ENCODE assay signal across 15 cellular contexts in the genomic region with DNA sequence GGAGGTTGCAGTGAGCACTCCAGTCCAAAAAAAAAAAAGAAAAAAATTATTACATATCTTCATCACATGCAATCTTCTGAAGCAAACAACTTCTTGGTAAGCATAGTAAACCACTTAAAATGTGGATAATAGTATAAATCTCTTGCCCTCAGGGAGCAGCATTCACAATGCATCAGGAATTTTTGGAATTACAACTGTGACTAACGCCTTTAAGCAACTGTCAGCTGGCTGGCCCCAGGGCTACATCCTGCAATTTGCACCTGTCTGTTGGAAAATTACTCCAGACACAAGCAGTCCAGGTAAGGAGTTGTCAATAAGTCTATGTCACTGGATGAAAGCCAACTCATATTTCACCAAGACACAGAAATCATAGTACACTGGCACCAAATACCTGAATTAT. TPM values are rescaled to one million over a fixed set of nuclear protein-coding genes. Genes with fewer than 3 reads are reported as not detected.
DNase-seq lines count a peak whose midpoint lies in the region; ATAC-seq and TF ChIP-seq lines count a peak whose summit lies in the region.
"Had no signal": no experiment of that assay in that cellular context is flagged by ENCODE, and none has a peak within 500 bp of the region (broad histone marks: within the 10 kb centered on the region; RNA-seq: fewer than 3 reads in every experiment).

No MANE protein-coding gene starts in this region.

- H2AFZ ChIP-seq in mammary epithelial cell (ENCODE audit: low read depth, low read length): no peak overlapping the region

- in situ Hi-C loops in mammary epithelial cell (cut with MboI; ENCODE audit: low sequenced_read_pairs in 2 of 2): no loop called here

- H3K27ac ChIP-seq in mammary epithelial cell (ENCODE audit: insufficient read depth, low read depth, low read length): no peak overlapping the region
- H3K27ac ChIP-seq in CD8-positive, alpha-beta memory T cell (ENCODE audit: low read depth, low read length): no peak overlapping the region

- H3K79me2 ChIP-seq in mammary epithelial cell (ENCODE audit: insufficient read depth, low read length): no peaks in the 10 kb centered on the region

- no peaks in the 10 kb centered on the region for H3K27me3 ChIP-seq in mammary epithelial cell (ENCODE audit: insufficient read depth, low read length)
- H3K27me3 ChIP-seq in CD8-positive, alpha-beta memory T cell (ENCODE audit: insufficient read depth, low read length, poor library complexity, severe bottlenecking): no peaks in the 10 kb centered on the region

- H3K27me3 Mint-ChIP-seq in CD8-positive, alpha-beta memory T cell: peaks cover 34 to 38% of the 10 kb centered on the region in 2 donors

- intact Hi-C loops in mammary epithelial cell (cut with micrococcal nuclease): loop anchor here (2.0 to 5.0 kb wide), 3 partner anchors 97 to 264 kb away; a partner anchor contains a TSS

- POLR2A ChIA-PET in CD8-positive, alpha-beta memory T cell (lab: Charles Lee): no interaction called here

- no peaks in the 10 kb centered on the region for H4K20me1 ChIP-seq in mammary epithelial cell (ENCODE audit: insufficient read depth, low read length)

- ATAC-seq in left lobe of liver: no peak
- ATAC-seq: activated naive CD8-positive, alpha-beta T cell treated with anti-CD3 and anti-CD28 coated beads, Interleukin-2, amount 50 U/mL, for 24 hours had no signal

- BruUV-seq in mammary epithelial cell (replicated peaks; lab: Mats Ljungman, UMichigan): no TSS peak

- 21% methylated on average over 1 of the region's 1 CpG for WGBS in mammary epithelial cell (ENCODE audit: low coverage, missing lambda C conversion rate)

- H3K27ac Mint-ChIP-seq in CD8-positive, alpha-beta memory T cell: no peak overlapping the region
- H3K27ac Mint-ChIP-seq: activated naive CD8-positive, alpha-beta T cell treated with anti-CD3 and anti-CD28 coated beads, Interleukin-2, amount 50 U/mL, for 24 hours; activated T-cell treated with anti-CD3 and anti-CD28 coated beads, Interleukin-2, amount 50 U/mL, for 24 hours; T-helper 1 cell treated with Interleukin-12 subunit alpha and Interleukin-12 subunit beta and Interleukin-4 antibody, amounts not matched to agents 30 μg/mL and 1 μg/mL, for 36 hours had no signal

- no peaks in the 10 kb centered on the region for H3K36me3 ChIP-seq in mammary epithelial cell (ENCODE audit: insufficient read depth, low read length)
- H3K36me3 ChIP-seq in CD8-positive, alpha-beta memory T cell (ENCODE audit: insufficient read depth, low read length): no peaks in the 10 kb centered on the region

- CTCF ChIA-PET in mammary epithelial cell (lab: Charles Lee; ENCODE audit: low non-redundant PET): interaction anchor here (0.6 to 0.8 kb wide), 2 partner anchors 18 to 27 kb away, joined by 5 to 6 read pairs; no protein-coding TSS in a partner anchor
- CTCF ChIA-PET in CD8-positive, alpha-beta memory T cell (lab: Charles Lee): interaction anchor here (4.8 to 7.2 kb wide), 3 partner anchors 31 to 250 kb away, joined by 42 to 149 read pairs (median 70); no protein-coding TSS in a partner anchor

- H3K4me1 Mint-ChIP-seq in CD8-positive, alpha-beta memory T cell: peaks cover 8 to 13% (median 12%) of the 10 kb centered on the region in 3 donors

- H3K9me3 ChIP-seq in mammary epithelial cell (replicated peaks; ENCODE audit: insufficient read depth, low read length): no peaks in the 10 kb centered on the region
- H3K9me3 ChIP-seq in CD8-positive, alpha-beta memory T cell (ENCODE audit: low read length): no peaks in the 10 kb centered on the region

- no peak overlapping the region for H3K9ac ChIP-seq in mammary epithelial cell (ENCODE audit: insufficient read depth, low read length)

- dilution Hi-C loops in mammary epithelial cell (cut with HindIII; ENCODE audit: low sequenced_read_pairs): no loop called here

- no peaks in the 10 kb centered on the region for H3K36me3 Mint-ChIP-seq in CD8-positive, alpha-beta memory T cell
- H3K36me3 Mint-ChIP-seq: mesothelial cell of epicardium had no signal

- no peak overlapping the region for H3K4me3 Mint-ChIP-seq in CD8-positive, alpha-beta memory T cell
- H3K4me3 Mint-ChIP-seq: activated naive CD8-positive, alpha-beta T cell treated with anti-CD3 and anti-CD28 coated beads, Interleukin-2, amount 50 U/mL, for 24 hours; activated T-cell treated with anti-CD3 and anti-CD28 coated beads, Interleukin-2, amount 50 U/mL, for 24 hours; T-helper 1 cell treated with Interleukin-12 subunit alpha and Interleukin-12 subunit beta and Interleukin-4 antibody, amounts not matched to agents 30 μg/mL and 1 μg/mL, for 36 hours had no signal

- no peaks in the 10 kb centered on the region for H3K9me3 Mint-ChIP-seq in CD8-positive, alpha-beta memory T cell
- H3K9me3 Mint-ChIP-seq: activated naive CD8-positive, alpha-beta T cell treated with anti-CD3 and anti-CD28 coated beads, Interleukin-2, amount 50 U/mL, for 24 hours; activated T-cell treated with anti-CD3 and anti-CD28 coated beads, Interleukin-2, amount 50 U/mL, for 24 hours; mesothelial cell of epicardium; T-helper 1 cell treated with Interleukin-12 subunit alpha and Interleukin-12 subunit beta and Interleukin-4 antibody, amounts not matched to agents 30 μg/mL and 1 μg/mL, for 36 hours had no signal

- H3K4me2 ChIP-seq in mammary epithelial cell (ENCODE audit: insufficient read depth, low read depth, low read length): no peak overlapping the region

- H3K4me1 ChIP-seq in mammary epithelial cell (ENCODE audit: insufficient read depth, low read length): peaks cover 45% of the 10 kb centered on the region
- H3K4me1 ChIP-seq in CD8-positive, alpha-beta memory T cell (ENCODE audit: insufficient read depth, low read length): peaks cover 21% of the 10 kb centered on the region

- TF ChIP-seq CTCF in mammary epithelial cell (conservative IDR thresholded peaks at IDR 0.05 in 1 of 2, IDR thresholded peaks at IDR 0.05 in 1 of 2; ENCODE audit: extremely low read depth in 1 of 2, insufficient read depth in 1 of 2, low read depth in 1 of 2, low read length in 2 of 2): no peak

- H3K4me3 ChIP-seq in mammary epithelial cell (replicated peaks in 1 of 3; ENCODE audit: insufficient read depth in 1 of 3, low read depth in 2 of 3, low read length in 3 of 3): no peak overlapping the region
- no peak overlapping the region for H3K4me3 ChIP-seq in CD8-positive, alpha-beta memory T cell (ENCODE audit: low read length)

- DNase-seq in COR-L47 (lab: John Stamatoyannopoulos, UW) (peak; percentile 42), LHCN-M2 (ENCODE audit: low read depth) (peak; percentile 25), mammary epithelial cell (peak; percentile 63), myocyte (ENCODE audit: low read depth) (peak; percentile 39), pons (ENCODE audit: low spot score) (no peak), SHP77 treated with DMSO at 0.1 percent for 48 hours (lab: John Stamatoyannopoulos, UW) (no peak), left lobe of liver (ENCODE audit: low spot score) (no peak)
- DNase-seq in CD8-positive, alpha-beta memory T cell: no peak
- DNase-seq: activated CD4-positive, alpha-beta T cell treated with anti-CD3 and anti-CD28 coated beads for 1 hour; activated naive CD8-positive, alpha-beta T cell treated with anti-CD3 and anti-CD28 coated beads, Interleukin-2, amount 50 U/mL, for 24 hours; activated T-cell treated with anti-CD3 and anti-CD28 coated beads, Interleukin-2, amount 50 U/mL, for 24 hours; NCI-H2171 treated with DMSO at 0.1 percent for 48 hours; stimulated activated CD4-positive, alpha-beta T cell treated with anti-CD3 and anti-CD28 coated beads, Interleukin-2, amount 100 ng/mL, for 24 hours had no signal

RNA-seq across cellular contexts. Expression of a gene that starts 5.5 kb away (rescaled TPM):
- total RNA-seq in LHCN-M2 (2014; rRNA removed) (4.2 and 4.6 TPM in 2 replicates), mammary epithelial cell (1 to 10 TPM in 1 of 2 donors, under 1 TPM in 1; 0.78 to 1.0 TPM), myocyte (63.5 and 76.5 TPM in 2 replicates), left lobe of liver (6.1 TPM)
- polyA plus RNA-seq in LHCN-M2 (2012): 2.2 TPM
- polyA plus RNA-seq in mammary epithelial cell: 0.34 TPM
- polyA minus RNA-seq in mammary epithelial cell: not detected
- polyA plus RNA-seq in myocyte (2012): 13.4 TPM
- total RNA-seq in CD8-positive, alpha-beta memory T cell: under 1 TPM; 0.70 to 0.75 TPM
- not detected for polyA plus RNA-seq in CD8-positive, alpha-beta memory T cell

RNA-seq across cellular contexts. Expression of a gene that starts 9.0 kb away (rescaled TPM):
- total RNA-seq in LHCN-M2 (2014; rRNA removed): 104 and 188 TPM in 2 replicates
- polyA plus RNA-seq in LHCN-M2 (2012): 193 TPM
- 100 to 1,000 TPM in 1 of 2 donors, 10 to 100 TPM in 1; 20.3 to 126 TPM for total RNA-seq in mammary epithelial cell
- polyA plus RNA-seq in mammary epithelial cell: 61.5 TPM
- polyA minus RNA-seq in mammary epithelial cell: 3.8 TPM
- total RNA-seq in myocyte: 21.8 and 167 TPM in 2 replicates
- 96.1 TPM for polyA plus RNA-seq in myocyte (2012)
- 100 to 1,000 TPM; 181 to 185 TPM for total RNA-seq in CD8-positive, alpha-beta memory T cell
- polyA plus RNA-seq in CD8-positive, alpha-beta memory T cell: 139 TPM
- total RNA-seq in left lobe of liver: 48.9 TPM

RNA-seq across cellular contexts. Expression of a gene that starts 15.7 kb away (rescaled TPM):
- total RNA-seq in LHCN-M2 (2014; rRNA removed) (292 and 331 TPM in 2 replicates), mammary epithelial cell (100 to 1,000 TPM; 525 to 766 TPM), myocyte (423 and 532 TPM in 2 replicates), left lobe of liver (10.9 TPM)
- 172 TPM for polyA plus RNA-seq in LHCN-M2 (2012)
- polyA plus RNA-seq in mammary epithelial cell: 351 TPM
- polyA minus RNA-seq in mammary epithelial cell: 343 TPM
- 543 TPM for polyA plus RNA-seq in myocyte (2012)
- 1 to 10 TPM; 1.4 to 1.7 TPM for total RNA-seq in CD8-positive, alpha-beta memory T cell
- not detected for polyA plus RNA-seq in CD8-positive, alpha-beta memory T cell

RNA-seq across cellular contexts. Expression of a gene that starts 50.8 kb away (rescaled TPM):
- total RNA-seq in LHCN-M2 (2014; rRNA removed) (86.0 and 86.5 TPM in 2 replicates), mammary epithelial cell (100 to 1,000 TPM; 122 to 134 TPM), myocyte (81.6 and 106 TPM in 2 replicates), left lobe of liver (34.3 TPM)
- 127 TPM for polyA plus RNA-seq in LHCN-M2 (2012)
- polyA plus RNA-seq in mammary epithelial cell: 110 TPM
- 360 TPM for polyA minus RNA-seq in mammary epithelial cell
- polyA plus RNA-seq in myocyte (2012): 222 TPM
- 10 to 100 TPM; 33.4 to 38.1 TPM for total RNA-seq in CD8-positive, alpha-beta memory T cell
- 105 TPM for polyA plus RNA-seq in CD8-positive, alpha-beta memory T cell

RNA-seq across cellular contexts. Expression of a gene that starts 54.2 kb away (rescaled TPM):
- total RNA-seq in LHCN-M2 (2014; rRNA removed) (80.6 and 83.2 TPM in 2 replicates), mammary epithelial cell (10 to 100 TPM; 34.3 to 76.3 TPM), myocyte (119 and 141 TPM in 2 replicates), left lobe of liver (71.3 TPM)
- 104 TPM for polyA plus RNA-seq in LHCN-M2 (2012)
- 151 TPM for polyA plus RNA-seq in mammary epithelial cell
- polyA minus RNA-seq in mammary epithelial cell: 190 TPM
- polyA plus RNA-seq in myocyte (2012): 106 TPM
- 100 to 1,000 TPM; 126 to 128 TPM for total RNA-seq in CD8-positive, alpha-beta memory T cell
- polyA plus RNA-seq in CD8-positive, alpha-beta memory T cell: 57.3 TPM

Comparison
In these comparisons a context has a peak if more than half of its experiments do, and no peak if none do; other contexts are left out.
1. DNase-seq: peak in COR-L47 (single experiment), LHCN-M2 (single experiment), mammary epithelial cell (single experiment) and myocyte (single experiment); none in CD8-positive, alpha-beta memory T cell (0 of 5), pons (single experiment), SHP77 treated with DMSO at 0.1 percent for 48 hours (single experiment) and left lobe of liver (single experiment).
2. RNA of a gene that starts 15.7 kb away (total RNA-seq): 525 to 766 TPM in mammary epithelial cell, 423 to 532 TPM in myocyte and 292 to 331 TPM in LHCN-M2; 10.9 TPM in left lobe of liver (single experiment) and 1.4 to 1.7 TPM in CD8-positive, alpha-beta memory T cell; every median in the first group is over 10 times any median in the second.